ENCODE assay signal across 8 cellular contexts in the genomic region with DNA sequence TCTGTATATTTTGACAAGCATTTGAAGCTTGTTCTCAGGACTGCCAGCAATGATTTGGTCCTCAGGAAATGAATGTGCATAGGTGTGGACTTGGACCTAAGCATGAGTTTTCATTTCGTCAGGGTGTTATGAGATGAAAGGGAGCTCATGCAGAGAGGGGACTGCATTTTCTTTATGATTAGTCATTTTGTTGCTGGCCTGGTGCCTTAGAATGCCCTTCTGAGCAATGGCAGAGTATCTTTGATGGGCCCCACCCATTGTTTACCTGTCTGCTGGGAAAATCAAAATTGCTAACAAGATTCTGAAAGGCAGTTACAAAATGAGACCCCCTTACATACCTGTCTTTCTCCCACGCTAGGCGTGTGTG. TPM values are rescaled to one million over a fixed set of nuclear protein-coding genes. Genes with fewer than 3 reads are reported as not detected.
DNase-seq lines count a peak whose midpoint lies in the region; ATAC-seq and TF ChIP-seq lines count a peak whose summit lies in the region.

No MANE protein-coding gene starts in this region.

- H3K27ac Mint-ChIP-seq in endodermal cell, result no peak overlapping the region

- peak overlapping the region in 3 of 4 donors; percentile 43 to 58 (median 54) for H3K27ac ChIP-seq in upper lobe of left lung
- H3K27ac ChIP-seq in endodermal cell (ENCODE audit: low read depth, low read length), result no peak overlapping the region

- DNase-seq in 8988T, result peak; percentile 32
- DNase-seq in GM19240 (ENCODE audit: insufficient read length, low spot score), result peak; percentile 6
- peak; percentile 60 for DNase-seq in dermis blood vessel endothelial cell
- DNase-seq in upper lobe of left lung, result no peak
- no peak for DNase-seq in amygdala (lab: John Stamatoyannopoulos, UW)
- no peak for DNase-seq in cerebellar cortex (ENCODE audit: low spot score)
- no peak for DNase-seq in endodermal cell

- H3K36me3 ChIP-seq in upper lobe of left lung (peaks cover 0 to 28% (median 0%) of the 10 kb centered on the region in 4 donors), endodermal cell (ENCODE audit: control insufficient read depth, insufficient read depth, low read length) (no peaks in the 10 kb centered on the region)

- no peak for TF ChIP-seq POLR2A in upper lobe of left lung (IDR thresholded peaks at IDR 0.05)

- 56 to 76% methylated on average over 3 of the region's 3 CpGs for WGBS in upper lobe of left lung, 2 donors
- 64 to 77% methylated on average over 3 of the region's 3 CpGs for WGBS in endodermal cell (ENCODE audit: insufficient coverage in 1 of 2, insufficient read length in 1 of 2), 2 experiments

- peaks cover 8% of the 10 kb centered on the region for H3K9me3 Mint-ChIP-seq in endodermal cell

- H3K9ac ChIP-seq in endodermal cell (ENCODE audit: extremely low read depth, low read length, poor library complexity, severe bottlenecking), result no peak overlapping the region

- H3K27me3 Mint-ChIP-seq in endodermal cell (ENCODE audit: insufficient read depth), result peaks cover 3% of the 10 kb centered on the region

- ATAC-seq in HG03439 (IDR thresholded peaks at IDR 0.05; ENCODE audit: unreplicated experiment) (peak; percentile 50), upper lobe of left lung (ENCODE audit: low FRiP score in 2 of 2) (peak in 1 of 2 donors; percentile 21)

- no peak for TF ChIP-seq EP300 in upper lobe of left lung (IDR thresholded peaks at IDR 0.05)

- H3K9me3 ChIP-seq in upper lobe of left lung, result no peaks in the 10 kb centered on the region
- no peaks in the 10 kb centered on the region for H3K9me3 ChIP-seq in endodermal cell (ENCODE audit: control insufficient read depth, low read length)

- H3K36me3 Mint-ChIP-seq in endodermal cell (ENCODE audit: low read depth), result no peaks in the 10 kb centered on the region

- TF ChIP-seq CTCF in upper lobe of left lung (IDR thresholded peaks at IDR 0.05), result no peak
- no peak for TF ChIP-seq CTCF in endodermal cell (conservative IDR thresholded peaks at IDR 0.05)

- H3K4me1 ChIP-seq in upper lobe of left lung (peaks cover 8 to 20% (median 14%) of the 10 kb centered on the region in 4 donors), endodermal cell (ENCODE audit: control insufficient read depth, insufficient read depth, low read length) (no peaks in the 10 kb centered on the region)

- no peak overlapping the region for H3K4me3 Mint-ChIP-seq in endodermal cell

- H3K27me3 ChIP-seq in upper lobe of left lung, result no peaks in the 10 kb centered on the region
- no peaks in the 10 kb centered on the region for H3K27me3 ChIP-seq in endodermal cell (ENCODE audit: control insufficient read depth, insufficient read depth, low read length, poor library complexity, severe bottlenecking)

- H3K4me3 ChIP-seq in upper lobe of left lung (no peak overlapping the region), endodermal cell (ENCODE audit: low read length) (no peak overlapping the region)

- H3K4me1 Mint-ChIP-seq in endodermal cell, result peaks cover 3% of the 10 kb centered on the region

RNA-seq across cellular contexts. Expression of a gene that starts 51.5 kb away (rescaled TPM):
- total RNA-seq in dermis blood vessel endothelial cell (38.6 and 56.4 TPM in 2 replicates), upper lobe of left lung (10 to 100 TPM; 11.8 to 32.3 (median 19.4) TPM), endodermal cell (10 to 100 TPM; 70.2 to 72.6 TPM)
- polyA plus RNA-seq in endodermal cell (2013, experiment 1 of 2), result 47.8 TPM
- 37.2 TPM for polyA plus RNA-seq in endodermal cell (2013, experiment 2 of 2)

Comparison
In these comparisons a context has a peak if more than half of its experiments do, and no peak if none do; other contexts are left out.
1. DNase-seq: peak in 8988T (single experiment), GM19240 (single experiment) and dermis blood vessel endothelial cell (single experiment); none in upper lobe of left lung (0 of 2), amygdala (0 of 56), cerebellar cortex (single experiment) and endodermal cell (single experiment).